ENCODE assay signal across 1 cellular context in genomic region chr5:154779105-154779504, GRCh38.
TF ChIP-seq lines count a peak whose summit lies in the region.

No MANE protein-coding gene starts in this region.

TF ChIP-seq in liver, 16 proteins besides CTCF, POLR2A, EP300 and RAD21 (continued from another document):
- TF ChIP-seq ZBTB33 (IDR thresholded peaks at IDR 0.05): no peak
- no peak for TF ChIP-seq TAF1 (conservative IDR thresholded peaks at IDR 0.05)
- TF ChIP-seq YY1 (IDR thresholded peaks at IDR 0.05): no peak
